In the genomic region with DNA sequence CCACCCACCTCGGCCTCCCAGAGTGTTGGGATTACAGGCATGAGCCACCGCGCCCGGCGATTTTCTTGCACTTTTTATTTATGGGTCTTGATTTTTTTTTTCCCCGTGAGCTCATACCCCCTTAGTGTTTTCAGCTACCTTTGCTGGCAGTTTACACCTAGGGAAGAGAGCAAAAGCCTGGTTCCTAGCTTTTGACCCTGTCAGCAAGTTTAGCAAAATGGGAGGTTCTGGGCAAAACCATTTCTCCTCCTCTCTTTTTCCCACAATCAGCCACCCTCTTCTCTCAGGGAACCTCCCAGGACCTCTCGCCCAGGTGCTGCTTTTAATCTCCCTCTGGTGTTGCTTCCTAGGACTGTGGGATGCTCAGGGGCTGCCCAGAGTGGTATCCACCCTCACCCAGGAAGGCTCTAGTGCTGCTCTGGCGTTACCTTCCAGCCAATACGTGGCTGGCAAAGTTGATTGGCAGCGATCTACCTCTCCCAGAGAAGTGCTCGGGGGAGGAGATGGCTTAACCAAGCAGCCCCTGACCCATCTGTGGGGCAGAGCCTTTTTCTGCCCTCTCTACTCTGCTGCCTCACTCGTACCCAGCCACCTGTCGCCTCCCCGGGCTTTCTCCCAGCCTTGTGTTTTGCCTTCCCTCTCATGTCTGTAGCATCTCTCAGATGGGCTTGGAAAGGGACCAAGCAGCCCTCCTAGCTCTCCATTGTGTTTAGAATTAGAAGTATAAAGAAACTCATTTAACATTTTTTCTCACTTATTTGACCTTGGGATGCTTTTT, we compare ENCODE assay signal across 24 cellular contexts.
"Had no signal": no experiment of that assay in that cellular context is flagged by ENCODE, and none has a peak within 500 bp of the region (broad histone marks: within the 10 kb centered on the region; RNA-seq: fewer than 3 reads in every experiment).

No MANE protein-coding gene starts in this region.

- H3K4me1 Mint-ChIP-seq: activated CD4-positive, alpha-beta memory T cell treated with anti-CD3 and anti-CD28 coated beads, Interleukin-2, amount 10 ng/mL, durations not matched to agents 7 days and 5 days had no signal

- H3K4me1 ChIP-seq: SJCRH30 had no signal

- H3K9me3 ChIP-seq: SJCRH30 had no signal

- H3K27me3 Mint-ChIP-seq: activated B cell treated with CpG ODN at 0.5 μM for 24 hours; activated CD4-positive, alpha-beta memory T cell treated with anti-CD3 and anti-CD28 coated beads, Interleukin-2, amount 10 ng/mL, durations not matched to agents 7 days and 5 days; activated CD4-positive, alpha-beta T cell treated with anti-CD3 and anti-CD28 coated beads, Interleukin-2, amount 10 ng/mL, durations not matched to agents 7 days and 5 days; activated naive CD8-positive, alpha-beta T cell had no signal

- DNase-seq: activated B cell treated with CpG ODN at 0.5 μM for 24 hours; activated CD4-positive, alpha-beta memory T cell treated with anti-CD3 and anti-CD28 coated beads, Interleukin-2, amount 10 ng/mL, durations not matched to agents 7 days and 5 days; activated CD4-positive, alpha-beta T cell treated with anti-CD3 and anti-CD28 coated beads for 1 hour; activated CD4-positive, alpha-beta T cell treated with anti-CD3 and anti-CD28 coated beads, Interleukin-2, amount 10 ng/mL, durations not matched to agents 7 days and 5 days; activated effector memory CD4-positive, alpha-beta T cell treated with Interleukin-2 at 50 U/mL for 16 hours; activated naive CD4-positive, alpha-beta T cell; activated T-cell treated with anti-CD3 and anti-CD28 coated beads for 4 hours; brain microvascular endothelial cell; Kasumi-1; KBM-7; NCI-H1048; NCI-H146; NCI-H187 treated with DMSO at 0.1 percent for 48 hours; NCI-H2171; NCI-H226; NCI-H526; NCI-H774; RPMI8226; SJCRH30; SW 1271 had no signal

- H3K4me3 Mint-ChIP-seq: activated B cell treated with CpG ODN at 0.5 μM for 24 hours; activated CD4-positive, alpha-beta memory T cell treated with anti-CD3 and anti-CD28 coated beads, Interleukin-2, amount 10 ng/mL, durations not matched to agents 7 days and 5 days; activated CD4-positive, alpha-beta T cell treated with anti-CD3 and anti-CD28 coated beads, Interleukin-2, amount 10 ng/mL, durations not matched to agents 7 days and 5 days; activated naive CD8-positive, alpha-beta T cell had no signal

- H3K27ac Mint-ChIP-seq: activated B cell treated with CpG ODN at 0.5 μM for 24 hours; activated CD4-positive, alpha-beta memory T cell treated with anti-CD3 and anti-CD28 coated beads, Interleukin-2, amount 10 ng/mL, durations not matched to agents 7 days and 5 days; activated CD4-positive, alpha-beta T cell treated with anti-CD3 and anti-CD28 coated beads, Interleukin-2, amount 10 ng/mL, durations not matched to agents 7 days and 5 days; activated naive CD8-positive, alpha-beta T cell had no signal

- ATAC-seq: Panc1, Right ventricle myocardium inferior, SK-N-SH treated with all-trans-retinoic acid at 6 μM for 48 hours had no signal

- H3K27me3 ChIP-seq: brain microvascular endothelial cell, SJCRH30 had no signal

- H3K27ac ChIP-seq: brain microvascular endothelial cell, SJCRH30 had no signal

- H3K36me3 ChIP-seq: brain microvascular endothelial cell had no signal

- H3K4me3 ChIP-seq: SJCRH30 had no signal
